ENCODE assay signal across 20 cellular contexts in the genomic region with DNA sequence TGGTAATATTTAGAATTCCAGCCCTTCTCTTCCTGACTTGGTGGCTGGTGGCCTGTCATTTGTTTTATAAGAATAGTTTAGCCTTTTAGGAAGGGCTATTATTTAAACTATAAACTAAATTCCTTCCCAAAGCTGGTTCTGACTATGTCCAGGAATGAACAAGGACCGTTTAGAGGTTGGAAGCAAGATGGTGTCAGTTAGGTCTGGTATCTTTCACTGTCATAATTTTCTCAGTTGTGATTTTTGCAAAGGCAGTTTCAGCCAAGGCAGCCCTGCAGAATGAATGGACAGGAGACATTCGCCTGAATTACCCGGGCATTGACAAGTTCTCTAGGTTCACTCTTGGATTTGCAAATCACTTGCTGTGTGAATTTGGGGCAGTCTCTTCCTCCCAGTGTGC.
"Had no signal": no experiment of that assay in that cellular context is flagged by ENCODE, and none has a peak within 500 bp of the region (broad histone marks: within the 10 kb centered on the region; RNA-seq: fewer than 3 reads in every experiment).

No MANE protein-coding gene starts in this region.

- H3K36me3 ChIP-seq: ovary, right atrium auricular region, spleen, tibial nerve, upper lobe of right lung had no signal

- ATAC-seq: naive thymus-derived CD4-positive, alpha-beta T cell; natural killer cell treated with Interleukin-12 subunit alpha and Interleukin-12 subunit beta and Interleukin-15 and Interleukin-18, amount 100 ng/mL, for 72 hours; stimulated activated memory B cell treated with anti-CD40 and anti-IgM and Interleukin-4, amounts not matched to agents 10 μg/mL and 1 μg/mL and 100 μg/mL, for 72 hours; stimulated activated naive CD8-positive, alpha-beta T cell treated with anti-CD3 and anti-CD28 coated beads, Interleukin-15, amount 100 ng/mL, for 72 hours; upper lobe of right lung had no signal

- H3K27ac Mint-ChIP-seq: immature natural killer cell; mesothelial cell of epicardium; naive thymus-derived CD4-positive, alpha-beta T cell; natural killer cell treated with Interleukin-12 subunit alpha and Interleukin-12 subunit beta and Interleukin-15 and Interleukin-18, amount 100 ng/mL, for 72 hours; stimulated activated memory B cell treated with anti-CD40 and anti-IgM and Interleukin-4, amounts not matched to agents 10 μg/mL and 1 μg/mL and 100 μg/mL, for 72 hours; stimulated activated naive CD8-positive, alpha-beta T cell treated with anti-CD3 and anti-CD28 coated beads, Interleukin-15, amount 100 ng/mL, for 72 hours had no signal

- H3K27ac ChIP-seq: ovary, spleen had no signal

- H3K9me3 ChIP-seq: ovary, right atrium auricular region, spleen, tibial nerve, upper lobe of right lung had no signal

- H3K27me3 ChIP-seq: ovary, right atrium auricular region, tibial nerve, upper lobe of right lung had no signal

- H3K4me1 Mint-ChIP-seq: immature natural killer cell; naive thymus-derived CD4-positive, alpha-beta T cell; stimulated activated memory B cell treated with anti-CD40 and anti-IgM and Interleukin-4, amounts not matched to agents 10 μg/mL and 1 μg/mL and 100 μg/mL, for 72 hours; stimulated activated naive CD8-positive, alpha-beta T cell treated with anti-CD3 and anti-CD28 coated beads, Interleukin-15, amount 100 ng/mL, for 72 hours had no signal

- H3K9me3 Mint-ChIP-seq: immature natural killer cell; naive thymus-derived CD4-positive, alpha-beta T cell; natural killer cell treated with Interleukin-12 subunit alpha and Interleukin-12 subunit beta and Interleukin-15 and Interleukin-18, amount 100 ng/mL, for 72 hours; stimulated activated memory B cell treated with anti-CD40 and anti-IgM and Interleukin-4, amounts not matched to agents 10 μg/mL and 1 μg/mL and 100 μg/mL, for 72 hours; stimulated activated naive CD8-positive, alpha-beta T cell treated with anti-CD3 and anti-CD28 coated beads, Interleukin-15, amount 100 ng/mL, for 72 hours had no signal

- FAIRE-seq: islet of Langerhans, kidney, small intestine, urothelium cell line had no signal

- DNase-seq: immature natural killer cell; kidney; mesendoderm; naive thymus-derived CD4-positive, alpha-beta T cell; ovary; small intestine; spleen; stimulated activated CD4-positive, alpha-beta T cell treated with anti-CD3 and anti-CD28 coated beads, Interleukin-4, amount 100 ng/mL, for 4 hours; stimulated activated CD8-positive, alpha-beta memory T cell treated with anti-CD3 and anti-CD28 coated beads, Interleukin-4, amount 100 ng/mL, for 48 hours; stimulated activated naive CD4-positive, alpha-beta T cell treated with Interleukin-2 at 50 U/mL for 16 hours; stimulated activated naive CD8-positive, alpha-beta T cell treated with anti-CD3 and anti-CD28 coated beads, Interleukin-15, amount 100 ng/mL, for 72 hours; upper lobe of right lung had no signal

- H3K4me3 Mint-ChIP-seq: immature natural killer cell; mesothelial cell of epicardium; naive thymus-derived CD4-positive, alpha-beta T cell; natural killer cell treated with Interleukin-12 subunit alpha and Interleukin-12 subunit beta and Interleukin-15 and Interleukin-18, amount 100 ng/mL, for 72 hours; stimulated activated memory B cell treated with anti-CD40 and anti-IgM and Interleukin-4, amounts not matched to agents 10 μg/mL and 1 μg/mL and 100 μg/mL, for 72 hours; stimulated activated naive CD8-positive, alpha-beta T cell treated with anti-CD3 and anti-CD28 coated beads, Interleukin-15, amount 100 ng/mL, for 72 hours had no signal

- H3K4me3 ChIP-seq: lung, ovary, right atrium auricular region, spleen, tibial nerve, upper lobe of right lung had no signal

- H3K36me3 Mint-ChIP-seq: immature natural killer cell; mesothelial cell of epicardium; naive thymus-derived CD4-positive, alpha-beta T cell; natural killer cell treated with Interleukin-12 subunit alpha and Interleukin-12 subunit beta and Interleukin-15 and Interleukin-18, amount 100 ng/mL, for 72 hours; stimulated activated memory B cell treated with anti-CD40 and anti-IgM and Interleukin-4, amounts not matched to agents 10 μg/mL and 1 μg/mL and 100 μg/mL, for 72 hours had no signal
